In the genomic region with DNA sequence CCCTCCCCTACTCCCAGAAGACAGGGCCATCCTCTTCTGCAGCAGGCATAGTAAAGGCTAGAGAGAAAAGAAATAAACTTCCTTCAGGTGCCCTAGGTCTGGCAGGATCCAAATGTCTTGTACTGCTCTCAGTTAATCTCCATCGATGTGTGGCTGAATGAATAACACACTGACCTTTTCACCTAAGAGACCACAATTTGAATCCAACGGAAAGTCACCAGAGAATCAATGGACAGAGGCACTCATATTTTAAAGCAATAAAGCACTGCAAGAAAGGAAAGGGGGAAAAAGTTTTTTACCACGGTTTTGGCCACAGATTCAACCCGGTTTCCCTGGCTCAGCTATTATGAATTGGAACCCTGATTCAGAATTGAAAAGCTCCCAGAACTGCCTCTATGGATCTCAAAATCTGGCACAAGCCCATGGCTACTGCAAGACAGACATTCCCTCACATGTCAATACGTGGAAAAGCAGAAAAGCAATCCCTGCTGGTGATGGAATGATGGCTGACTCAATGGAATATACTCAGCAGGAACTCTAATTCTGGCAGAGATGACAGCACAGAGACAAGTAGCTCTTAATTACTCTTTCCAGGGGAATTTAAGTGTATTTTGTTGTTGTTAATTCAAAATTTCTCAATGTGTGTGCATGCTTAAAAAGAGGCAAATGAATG, we compare ENCODE assay signal across 1 cellular context.
TF ChIP-seq lines count a peak whose summit lies in the region.

No MANE protein-coding gene starts in this region.

TF ChIP-seq in HepG2, 621 proteins besides CTCF, POLR2A, EP300 and RAD21 (continued from another document):
- TF ChIP-seq, protein P1, sequence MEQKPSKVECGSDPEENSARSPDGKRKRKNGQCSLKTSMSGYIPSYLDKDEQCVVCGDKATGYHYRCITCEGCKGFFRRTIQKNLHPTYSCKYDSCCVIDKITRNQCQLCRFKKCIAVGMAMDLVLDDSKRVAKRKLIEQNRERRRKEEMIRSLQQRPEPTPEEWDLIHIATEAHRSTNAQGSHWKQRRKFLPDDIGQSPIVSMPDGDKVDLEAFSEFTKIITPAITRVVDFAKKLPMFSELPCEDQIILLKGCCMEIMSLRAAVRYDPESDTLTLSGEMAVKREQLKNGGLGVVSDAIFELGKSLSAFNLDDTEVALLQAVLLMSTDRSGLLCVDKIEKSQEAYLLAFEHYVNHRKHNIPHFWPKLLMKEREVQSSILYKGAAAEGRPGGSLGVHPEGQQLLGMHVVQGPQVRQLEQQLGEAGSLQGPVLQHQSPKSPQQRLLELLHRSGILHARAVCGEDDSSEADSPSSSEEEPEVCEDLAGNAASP (CRISPR knock-in tag; IDR thresholded peaks at IDR 0.05; ENCODE audit: borderline replicate concordance) = no peak
- TF ChIP-seq MTF2 (CRISPR knock-in tag; IDR thresholded peaks at IDR 0.05; ENCODE audit: borderline replicate concordance) (no peak), STAG1 (CRISPR knock-in tag; IDR thresholded peaks at IDR 0.05) (no peak), ZNF549 (CRISPR knock-in tag; IDR thresholded peaks at IDR 0.05) (no peak), ZNF552 (CRISPR knock-in tag; IDR thresholded peaks at IDR 0.05; ENCODE audit: borderline replicate concordance) (no peak), THYN1 (CRISPR knock-in tag; IDR thresholded peaks at IDR 0.05; ENCODE audit: borderline replicate concordance, low read depth) (no peak), RXRB (CRISPR knock-in tag; IDR thresholded peaks at IDR 0.05; ENCODE audit: borderline replicate concordance) (no peak)
- TF ChIP-seq, protein P2, sequence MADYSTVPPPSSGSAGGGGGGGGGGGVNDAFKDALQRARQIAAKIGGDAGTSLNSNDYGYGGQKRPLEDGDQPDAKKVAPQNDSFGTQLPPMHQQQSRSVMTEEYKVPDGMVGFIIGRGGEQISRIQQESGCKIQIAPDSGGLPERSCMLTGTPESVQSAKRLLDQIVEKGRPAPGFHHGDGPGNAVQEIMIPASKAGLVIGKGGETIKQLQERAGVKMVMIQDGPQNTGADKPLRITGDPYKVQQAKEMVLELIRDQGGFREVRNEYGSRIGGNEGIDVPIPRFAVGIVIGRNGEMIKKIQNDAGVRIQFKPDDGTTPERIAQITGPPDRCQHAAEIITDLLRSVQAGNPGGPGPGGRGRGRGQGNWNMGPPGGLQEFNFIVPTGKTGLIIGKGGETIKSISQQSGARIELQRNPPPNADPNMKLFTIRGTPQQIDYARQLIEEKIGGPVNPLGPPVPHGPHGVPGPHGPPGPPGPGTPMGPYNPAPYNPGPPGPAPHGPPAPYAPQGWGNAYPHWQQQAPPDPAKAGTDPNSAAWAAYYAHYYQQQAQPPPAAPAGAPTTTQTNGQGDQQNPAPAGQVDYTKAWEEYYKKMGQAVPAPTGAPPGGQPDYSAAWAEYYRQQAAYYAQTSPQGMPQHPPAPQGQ (CRISPR knock-in tag; IDR thresholded peaks at IDR 0.05; ENCODE audit: borderline replicate concordance) = no peak
